Comparison of ENCODE assay signal across 8 cellular contexts in genomic region chr9:70229579-70229978, GRCh38. TPM values are rescaled to one million over a fixed set of nuclear protein-coding genes. Genes with fewer than 3 reads are reported as not detected.
DNase-seq lines count a peak whose midpoint lies in the region; ATAC-seq and TF ChIP-seq lines count a peak whose summit lies in the region.

No MANE protein-coding gene starts in this region.

- intact Hi-C loops in dorsolateral prefrontal cortex (cut with DNase I) (loop anchor here in 1 of 2 donors (2.0 kb wide), 1 partner anchor 257 kb away; no protein-coding TSS in a partner anchor), psoas muscle (cut with DNase I) (loop anchor here (2.0 to 5.0 kb wide), 3 partner anchors 117 to 257 kb away; no protein-coding TSS in a partner anchor)

- H3K36me3 ChIP-seq in psoas muscle (ENCODE audit: insufficient read depth in 1 of 2, low read depth in 1 of 2), result no peaks in the 10 kb centered on the region

- H3K4me1 ChIP-seq in psoas muscle, result peaks cover 24% of the 10 kb centered on the region

- no peak for DNase-seq in GM10266 (ENCODE audit: extremely low spot score)
- peak; percentile 9 to 51 for DNase-seq in NCI-H446 (lab: John Stamatoyannopoulos, UW)
- no peak for DNase-seq in dorsolateral prefrontal cortex
- no peak for DNase-seq in psoas muscle
- no peak for DNase-seq in HPDE6-E6E7 (ENCODE audit: extremely low spot score)

- ATAC-seq in psoas muscle (peak in 2 of 4 donors; percentile 41 to 78), GM19395 (IDR thresholded peaks at IDR 0.05; ENCODE audit: unreplicated experiment) (no peak), GM21737 (IDR thresholded peaks at IDR 0.05; ENCODE audit: unreplicated experiment) (no peak), GM18858 (IDR thresholded peaks at IDR 0.05; ENCODE audit: unreplicated experiment) (no peak)

- H3K27ac ChIP-seq in dorsolateral prefrontal cortex (peak overlapping the region in 1 of 59 donors; percentile 63), psoas muscle (no peak overlapping the region)

- peak overlapping the region in 1 of 59 donors; percentile 9 for H3K4me3 ChIP-seq in dorsolateral prefrontal cortex
- H3K4me3 ChIP-seq in psoas muscle, result peak overlapping the region; percentile 38

- peak; percentile 12 for TF ChIP-seq CTCF in GM10266 (IDR thresholded peaks at IDR 0.05; ENCODE audit: control insufficient read depth, insufficient read depth, low read depth, missing control alignments)
- TF ChIP-seq CTCF in dorsolateral prefrontal cortex (IDR thresholded peaks at IDR 0.05 in 54 of 56, conservative IDR thresholded peaks at IDR 0.05 in 2 of 56; ENCODE audit: low read depth in 1 of 56, partially characterized antibody in 56 of 56), result peak in 49 of 56 donors; percentile 13 to 66 (median 40)
- peak; percentile 47 for TF ChIP-seq CTCF in psoas muscle (IDR thresholded peaks at IDR 0.05)

- WGBS in psoas muscle, 3 donors, result 43 to 46% (median 43%) methylated on average over 3 of the region's 3 CpGs

- no peaks in the 10 kb centered on the region for H3K9me3 ChIP-seq in psoas muscle

- H3K27me3 ChIP-seq in dorsolateral prefrontal cortex, result no peaks in the 10 kb centered on the region
- no peaks in the 10 kb centered on the region for H3K27me3 ChIP-seq in psoas muscle (ENCODE audit: insufficient read depth in 3 of 3, low read length in 2 of 3)

RNA-seq across cellular contexts. Expression of gene SMC5, which starts 29.2 kb away (rescaled TPM):
- total RNA-seq in dorsolateral prefrontal cortex (10 to 100 TPM; 12.0 to 37.3 (median 21.9) TPM), psoas muscle (10 to 100 TPM; 18.1 to 21.0 (median 19.9) TPM)
- 10 to 100 TPM in 2 of 3 donors, 1 to 10 TPM in 1; 5.5 to 16.4 (median 11.4) TPM for polyA plus RNA-seq in psoas muscle

Comparison
In these comparisons a context has a peak if more than half of its experiments do, and no peak if none do; other contexts are left out.
1. DNase-seq: peak in NCI-H446 (2 of 2); none in GM10266 (single experiment), dorsolateral prefrontal cortex (0 of 10), psoas muscle (0 of 2) and HPDE6-E6E7 (single experiment).
2. Peak in every context shown above with its lines, with median percentiles within 50 percentile points of each other: CTCF ChIP-seq.